Comparison of ENCODE assay signal across 8 cellular contexts in genomic region chr9:108272350-108272899, GRCh38.
DNase-seq lines count a peak whose midpoint lies in the region; ATAC-seq, FAIRE-seq and TF ChIP-seq lines count a peak whose summit lies in the region.

No MANE protein-coding gene starts in this region.

- no peaks in the 10 kb centered on the region for H3K79me2 ChIP-seq in HepG2 (ENCODE audit: insufficient read depth, low read length)

- no peaks in the 10 kb centered on the region for H3K9me3 ChIP-seq in HepG2 (ENCODE audit: low read length)

- intact Hi-C loops in HepG2 (cut with micrococcal nuclease; ENCODE audit: unreplicated experiment), result no loop called here

- TF ChIP-seq EP300 in HepG2 (IDR thresholded peaks at IDR 0.05; ENCODE audit: low read depth in 2 of 2, low read length in 2 of 2) (no peak), HepG2 (CRISPR knock-in tag; IDR thresholded peaks at IDR 0.05; ENCODE audit: borderline replicate concordance) (no peak)

- BruUV-seq in HepG2 (replicated peaks; lab: Mats Ljungman, UMichigan), result no TSS peak

- no peaks in the 10 kb centered on the region for H3K36me3 ChIP-seq in HepG2 (replicated peaks in 1 of 2; ENCODE audit: control insufficient read depth in 1 of 2, insufficient read depth in 2 of 2, low read length in 2 of 2)

- H3K27ac Mint-ChIP-seq in type B pancreatic cell, result peak overlapping the region; percentile 97

- peaks cover 4% of the 10 kb centered on the region for H3K36me3 Mint-ChIP-seq in type B pancreatic cell

- H3K4me1 ChIP-seq in HepG2 (ENCODE audit: insufficient read depth, low read length), result peaks cover 10% of the 10 kb centered on the region

- TF ChIP-seq CTCF in coronary artery (IDR thresholded peaks at IDR 0.05) (no peak), HepG2 (CRISPR knock-in tag; IDR thresholded peaks at IDR 0.05) (peak; percentile 56), type B pancreatic cell (conservative IDR thresholded peaks at IDR 0.05) (peak; percentile 63)

- H4K20me1 ChIP-seq in HepG2 (ENCODE audit: insufficient read depth, low read length), result no peaks in the 10 kb centered on the region

- in situ Hi-C loops in HepG2 (cut with HindIII; ENCODE audit: extremely low pct_ligation_motif_present, low pct_unique_long_range_greater_than_20kb), result loop anchor here (5.0 to 10.0 kb wide), 2 partner anchors 798 to 850 kb away; no protein-coding TSS in a partner anchor

- POLR2A ChIA-PET in HepG2 (lab: Yijun Ruan, JAX), result no interaction called here

- H3K9ac ChIP-seq in HepG2 (ENCODE audit: insufficient read depth, low read depth, low read length), result no peak overlapping the region

- CTCF ChIA-PET in HepG2 (lab: Yijun Ruan, JAX; ENCODE audit: low intra/inter-chr PET ratio, low total read pairs), result no interaction called here

- DNase-seq in COR-L47 (lab: John Stamatoyannopoulos, UW) (peak; percentile 89), H54 (ENCODE audit: insufficient read length, low spot score) (peak; percentile 84), NCI-H526 treated with DMSO at 0.1 percent for 48 hours (lab: John Stamatoyannopoulos, UW) (peak; percentile 50), coronary artery (ENCODE audit: low spot score) (no peak), HepG2 (ENCODE audit: low spot score) (peak; percentile 16), type B pancreatic cell (ENCODE audit: extremely low spot score, unreplicated experiment) (no peak)
- no peak for DNase-seq in stimulated activated CD4-positive, alpha-beta T cell treated with anti-CD3 and anti-CD28 coated beads, Interleukin-1b, Interleukin-23, amount 100 ng/mL, for 48 hours
- DNase-seq in activated CD4-positive, alpha-beta T cell treated with anti-CD3 and anti-CD28 coated beads for 4 hours, result no peak

- TF ChIP-seq RAD21 in HepG2 (CRISPR knock-in tag; IDR thresholded peaks at IDR 0.05), result peak; percentile 40; the same call in 1 of the 2 replicates

- 5% methylated on average over 6 of the region's 7 CpGs for WGBS in HepG2 (ENCODE audit: low lambda C conversion rate)

- H3K27me3 ChIP-seq in HepG2 (ENCODE audit: control insufficient read depth in 1 of 2, insufficient read depth in 2 of 2, low read length in 2 of 2), result no peaks in the 10 kb centered on the region

- H3K4me3 ChIP-seq in coronary artery, result peak overlapping the region; percentile 22
- H3K4me3 ChIP-seq in HepG2 (replicated peaks in 1 of 3; ENCODE audit: insufficient read depth in 1 of 3, low read depth in 2 of 3, low read length in 3 of 3), result no peak overlapping the region

- peak; percentile 73 for FAIRE-seq in H54 (lab: Jason Lieb, UNC)
- FAIRE-seq in HepG2 (lab: Jason Lieb, UNC), result peak; percentile 4

- peak; percentile 91 for ATAC-seq in HepG2

- H2AFZ ChIP-seq in HepG2 (ENCODE audit: low read length), result no peak overlapping the region

- no peaks in the 10 kb centered on the region for H3K27me3 Mint-ChIP-seq in type B pancreatic cell

- H3K4me2 ChIP-seq in HepG2 (ENCODE audit: low read depth, low read length), result peak overlapping the region; percentile 41

- no peak for TF ChIP-seq POLR2A in H54 (IDR thresholded peaks at IDR 0.05; ENCODE audit: low read depth, low read length)
- no peak for TF ChIP-seq POLR2A in HepG2 (IDR thresholded peaks at IDR 0.05; ENCODE audit: insufficient read depth in 1 of 2, low read depth in 2 of 2, low read length in 2 of 2)

- H3K4me1 Mint-ChIP-seq in type B pancreatic cell (ENCODE audit: unreplicated experiment), result peaks cover 44% of the 10 kb centered on the region

- H3K27ac ChIP-seq in coronary artery (peak overlapping the region in 1 of 2 donors; percentile 15), HepG2 (ENCODE audit: extremely low read length, insufficient read depth, low read length) (no peak overlapping the region)

- peak overlapping the region; percentile 81 for H3K4me3 Mint-ChIP-seq in type B pancreatic cell

- H3K9me3 Mint-ChIP-seq in type B pancreatic cell, result peaks cover 17% of the 10 kb centered on the region

TF ChIP-seq in HepG2, 621 proteins besides CTCF, POLR2A, EP300 and RAD21:
- TF ChIP-seq TRIM24 (CRISPR knock-in tag; IDR thresholded peaks at IDR 0.05) (no peak), TAF15 (IDR thresholded peaks at IDR 0.05; ENCODE audit: low read depth, low read length, poor library complexity, severe bottlenecking) (no peak), HNRNPK (IDR thresholded peaks at IDR 0.05; ENCODE audit: low read depth, low read length, poor library complexity, severe bottlenecking) (no peak), GATAD2A (CRISPR knock-in tag; IDR thresholded peaks at IDR 0.05) (no peak), MIER3 (CRISPR knock-in tag; IDR thresholded peaks at IDR 0.05; ENCODE audit: borderline replicate concordance) (no peak), SP1 (IDR thresholded peaks at IDR 0.05) (no peak), SP1 (CRISPR knock-in tag; IDR thresholded peaks at IDR 0.05) (no peak), SMC3 (IDR thresholded peaks at IDR 0.05; ENCODE audit: low read length) (peak; percentile 71), MED13 (CRISPR knock-in tag; IDR thresholded peaks at IDR 0.05) (no peak), STAG1 (CRISPR knock-in tag; IDR thresholded peaks at IDR 0.05) (peak; percentile 66)

Comparison
In these comparisons a context has a peak if more than half of its experiments do, and no peak if none do; other contexts are left out.
1. DNase-seq: peak in COR-L47 (single experiment), H54 (single experiment), NCI-H526 treated with DMSO at 0.1 percent for 48 hours (single experiment) and HepG2 (single experiment); none in coronary artery (single experiment), type B pancreatic cell (single experiment), stimulated activated CD4-positive, alpha-beta T cell treated with anti-CD3 and anti-CD28 coated beads, Interleukin-1b, Interleukin-23, amount 100 ng/mL, for 48 hours (single experiment) and activated CD4-positive, alpha-beta T cell treated with anti-CD3 and anti-CD28 coated beads for 4 hours (0 of 2).